Comparison of ENCODE assay signal across 30 cellular contexts in the genomic region with DNA sequence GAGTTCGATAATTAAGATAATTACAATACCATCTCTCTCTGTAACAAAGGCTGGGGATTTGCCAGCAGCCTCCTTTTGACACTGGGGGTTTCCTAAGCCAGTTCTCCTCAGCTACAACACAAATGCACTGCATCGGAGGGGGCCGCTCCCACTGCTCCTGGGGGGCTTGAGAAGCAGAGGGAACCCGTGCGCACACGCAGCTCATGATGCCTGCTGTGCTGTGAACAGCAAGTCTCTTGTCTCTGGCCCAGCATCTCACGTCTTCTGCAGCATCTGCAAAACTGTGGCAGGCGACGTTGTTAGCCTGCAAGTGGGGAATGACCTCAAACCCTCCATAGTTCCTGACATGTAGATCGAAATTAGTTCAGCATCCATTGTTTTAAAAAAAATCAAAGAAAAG. TPM values are rescaled to one million over a fixed set of nuclear protein-coding genes. Genes with fewer than 3 reads are reported as not detected.
"Had no signal": no experiment of that assay in that cellular context is flagged by ENCODE, and none has a peak within 500 bp of the region (broad histone marks: within the 10 kb centered on the region; RNA-seq: fewer than 3 reads in every experiment).

No MANE protein-coding gene starts in this region.

- DNase-seq: activated CD4-positive, alpha-beta T cell treated with anti-CD3 and anti-CD28 coated beads for 48 hours; activated CD8-positive, alpha-beta T cell treated with anti-CD3 and anti-CD28 coated beads for 36 hours; activated gamma-delta T cell treated with Interleukin-2 at 50 U/mL for 16 hours; activated naive CD4-positive, alpha-beta T cell treated with anti-CD3 and anti-CD28 coated beads, Interleukin-2, amount 50 U/mL, for 16 hours; activated T-cell treated with anti-CD3 and anti-CD28 coated beads, Interleukin-2, amount 50 U/mL, for 1 hour; amniotic stem cell; brain microvascular endothelial cell; caudate nucleus; endodermal cell; foreskin fibroblast; hippocampal formation; naive B cell; pancreas; retina; sigmoid colon; small intestine; stimulated activated CD4-positive, alpha-beta T cell treated with anti-CD3 and anti-CD28 coated beads, Interleukin-1b, Interleukin-23, amount 100 ng/mL, for 48 hours; stimulated activated CD4-positive, alpha-beta T cell treated with anti-CD3 and anti-CD28 coated beads, Interleukin-4, amount 100 ng/mL, for 4 hours; stimulated activated CD8-positive, alpha-beta memory T cell treated with anti-CD3 and anti-CD28 coated beads, Interleukin-4, amount 100 ng/mL, for 48 hours; SW 1271; T-helper 9 cell; WERI-Rb-1 had no signal

- H3K27ac ChIP-seq: brain microvascular endothelial cell, pancreas, sigmoid colon, suprapubic skin, tibial nerve, WERI-Rb-1 had no signal

- H3K9me3 Mint-ChIP-seq: activated CD8-positive, alpha-beta T cell treated with anti-CD3 and anti-CD28 coated beads for 36 hours; activated T-helper 1 cell treated with anti-CD3 and anti-CD28 coated beads, Interleukin-12 subunit alpha, Interleukin-12 subunit beta, Interleukin-2, Interleukin-4 antibody, amounts not matched to agents 30 ng/mL and 10 ng/mL and 1 ng/mL, durations not matched to agents 14 hours and 24 hours and 36 hours; dendritic cell treated with granulocyte-macrophage colony-stimulating factor and Interleukin-4, amounts not matched to agents 40 ng/mL and 50 ng/mL, for 4 days; stimulated activated memory B cell treated with anti-CD40 and anti-IgM and Interleukin-4, amounts not matched to agents 10 μg/mL and 1 μg/mL and 100 μg/mL, for 72 hours; T-helper 1 cell treated with Interleukin-12 subunit alpha and Interleukin-12 subunit beta and Interleukin-4 antibody, amounts not matched to agents 30 μg/mL and 1 μg/mL, for 36 hours had no signal

- H3K4me1 Mint-ChIP-seq: stimulated activated memory B cell treated with anti-CD40 and anti-IgM and Interleukin-4, amounts not matched to agents 10 μg/mL and 1 μg/mL and 100 μg/mL, for 72 hours had no signal

- H3K27ac Mint-ChIP-seq: activated CD8-positive, alpha-beta T cell treated with anti-CD3 and anti-CD28 coated beads for 36 hours; activated T-helper 1 cell treated with anti-CD3 and anti-CD28 coated beads, Interleukin-12 subunit alpha, Interleukin-12 subunit beta, Interleukin-2, Interleukin-4 antibody, amounts not matched to agents 30 ng/mL and 10 ng/mL and 1 ng/mL, durations not matched to agents 14 hours and 24 hours and 36 hours; dendritic cell treated with granulocyte-macrophage colony-stimulating factor and Interleukin-4, amounts not matched to agents 40 ng/mL and 50 ng/mL, for 4 days; endodermal cell; naive B cell; stimulated activated memory B cell treated with anti-CD40 and anti-IgM and Interleukin-4, amounts not matched to agents 10 μg/mL and 1 μg/mL and 100 μg/mL, for 72 hours; T-helper 1 cell treated with Interleukin-12 subunit alpha and Interleukin-12 subunit beta and Interleukin-4 antibody, amounts not matched to agents 30 μg/mL and 1 μg/mL, for 36 hours had no signal

- H3K4me3 Mint-ChIP-seq: activated CD8-positive, alpha-beta T cell treated with anti-CD3 and anti-CD28 coated beads for 36 hours; activated T-helper 1 cell treated with anti-CD3 and anti-CD28 coated beads, Interleukin-12 subunit alpha, Interleukin-12 subunit beta, Interleukin-2, Interleukin-4 antibody, amounts not matched to agents 30 ng/mL and 10 ng/mL and 1 ng/mL, durations not matched to agents 14 hours and 24 hours and 36 hours; dendritic cell treated with granulocyte-macrophage colony-stimulating factor and Interleukin-4, amounts not matched to agents 40 ng/mL and 50 ng/mL, for 4 days; endodermal cell; stimulated activated memory B cell treated with anti-CD40 and anti-IgM and Interleukin-4, amounts not matched to agents 10 μg/mL and 1 μg/mL and 100 μg/mL, for 72 hours; T-helper 1 cell treated with Interleukin-12 subunit alpha and Interleukin-12 subunit beta and Interleukin-4 antibody, amounts not matched to agents 30 μg/mL and 1 μg/mL, for 36 hours had no signal

- H3K36me3 Mint-ChIP-seq: naive B cell; stimulated activated memory B cell treated with anti-CD40 and anti-IgM and Interleukin-4, amounts not matched to agents 10 μg/mL and 1 μg/mL and 100 μg/mL, for 72 hours had no signal

RNA-seq across cellular contexts. Expression of a gene that starts 5.5 kb away (rescaled TPM):
- total RNA-seq: kidney epithelial cell, lung microvascular endothelial cell had no signal
